ENCODE assay signal across 11 cellular contexts in genomic region chr21:38852708-38853107, GRCh38. TPM values are rescaled to one million over a fixed set of nuclear protein-coding genes. Genes with fewer than 3 reads are reported as not detected.
A peak's percentile ranks its signal among the peaks of the same experiment; 100 is the strongest.
DNase-seq lines count a peak whose midpoint lies in the region; ATAC-seq and TF ChIP-seq lines count a peak whose summit lies in the region.
"Had no signal": no experiment of that assay in that cellular context is flagged by ENCODE, and none has a peak within 500 bp of the region (broad histone marks: within the 10 kb centered on the region; RNA-seq: fewer than 3 reads in every experiment).

No MANE protein-coding gene starts in this region.

- intact Hi-C loops in activated CD4-positive, alpha-beta memory T cell treated with anti-CD3 and anti-CD28 coated beads for 36 hours (cut with micrococcal nuclease), result no loop called here

- H3K4me2 ChIP-seq in BLaER1 treated with 17β-estradiol and CSF1 and Interleukin-3, amounts not matched to agents 10 nM and 100 nM, result peak overlapping the region in 9 of 11 experiments; percentile 63 to 87 (median 75); a peak in 15 of 22 replicates
- H3K4me2 ChIP-seq in OCI-LY1 (ENCODE audit: low read length), result no peak overlapping the region

- TF ChIP-seq CTCF in OCI-LY1 (IDR thresholded peaks at IDR 0.05; ENCODE audit: low read length), result no peak

- no peaks in the 10 kb centered on the region for H3K79me2 ChIP-seq in OCI-LY1 (ENCODE audit: insufficient read depth, low read length)

- no peak overlapping the region for H3K4me3 ChIP-seq in BLaER1 treated with 17β-estradiol and CSF1 and Interleukin-3, amounts not matched to agents 10 nM and 100 nM
- no peak overlapping the region for H3K4me3 ChIP-seq in OCI-LY1 (ENCODE audit: low read depth, low read length, poor library complexity, severe bottlenecking)

- no peaks in the 10 kb centered on the region for H3K36me3 ChIP-seq in BLaER1 treated with 17β-estradiol and CSF1 and Interleukin-3, amounts not matched to agents 10 nM and 100 nM
- no peaks in the 10 kb centered on the region for H3K36me3 ChIP-seq in OCI-LY1 (ENCODE audit: insufficient read depth, low read length)

- CTCF ChIA-PET in activated CD4-positive, alpha-beta memory T cell treated with anti-CD3 and anti-CD28 coated beads for 36 hours (lab: Charles Lee), result no interaction called here

- peak; percentile 9 for DNase-seq in ecto neural progenitor cell (ENCODE audit: low spot score)
- peak; percentile 12 for DNase-seq in left lobe of liver (ENCODE audit: low spot score)
- DNase-seq in activated CD4-positive, alpha-beta memory T cell treated with anti-CD3 and anti-CD28 coated beads for 36 hours, result no peak
- DNase-seq in pons (ENCODE audit: low spot score), result no peak
- DNase-seq in DMS53 treated with DMSO at 0.1 percent for 48 hours (lab: John Stamatoyannopoulos, UW; ENCODE audit: unreplicated experiment), result no peak
- DNase-seq: CD4-positive, alpha-beta memory T cell; KG1; NCI-H1694 had no signal

- no peaks in the 10 kb centered on the region for H3K9me3 Mint-ChIP-seq in activated CD4-positive, alpha-beta memory T cell treated with anti-CD3 and anti-CD28 coated beads for 36 hours

- no peak overlapping the region for H3K27ac Mint-ChIP-seq in activated CD4-positive, alpha-beta memory T cell treated with anti-CD3 and anti-CD28 coated beads for 36 hours
- H3K27ac Mint-ChIP-seq: CD4-positive, alpha-beta memory T cell had no signal

- H4K20me1 ChIP-seq in BLaER1 treated with 17β-estradiol and CSF1 and Interleukin-3, amounts not matched to agents 10 nM and 100 nM, result no peaks in the 10 kb centered on the region
- H4K20me1 ChIP-seq in OCI-LY1 (ENCODE audit: insufficient read depth, low read length), result no peaks in the 10 kb centered on the region

- H3K9ac ChIP-seq in BLaER1 treated with 17β-estradiol and CSF1 and Interleukin-3, amounts not matched to agents 10 nM and 100 nM, result peak overlapping the region in 5 of 11 experiments; percentile 4 to 64 (median 54); a peak in 6 of 22 replicates
- H3K9ac ChIP-seq in OCI-LY1 (ENCODE audit: low read length), result no peak overlapping the region

- peaks cover 12% of the 10 kb centered on the region for H3K27me3 Mint-ChIP-seq in activated CD4-positive, alpha-beta memory T cell treated with anti-CD3 and anti-CD28 coated beads for 36 hours

- H2AFZ ChIP-seq in OCI-LY1 (ENCODE audit: low read length), result no peak overlapping the region

- POLR2A ChIA-PET in activated CD4-positive, alpha-beta memory T cell treated with anti-CD3 and anti-CD28 coated beads for 36 hours (lab: Charles Lee), result interaction anchor here (0.6 kb wide), 1 partner anchor 213 kb away, joined by 4 read pairs; no protein-coding TSS in a partner anchor

- no peaks in the 10 kb centered on the region for H3F3A ChIP-seq in OCI-LY1 (ENCODE audit: insufficient read depth, low read length)

- H3K9me2 ChIP-seq in OCI-LY1 (ENCODE audit: low read depth, low read length), result no peaks in the 10 kb centered on the region

- H3K27ac ChIP-seq in BLaER1 treated with 17β-estradiol and CSF1 and Interleukin-3, amounts not matched to agents 10 nM and 100 nM, result peak overlapping the region in 8 of 11 experiments; percentile 35 to 94 (median 74); a peak in 16 of 22 replicates
- peak overlapping the region; percentile 28 for H3K27ac ChIP-seq in OCI-LY1 (ENCODE audit: low read depth, low read length, poor library complexity, severe bottlenecking)

- no peak for ATAC-seq in left lobe of liver
- no peak for ATAC-seq in activated CD4-positive, CD25-positive, alpha-beta regulatory T cell treated with anti-CD3 and anti-CD28 coated beads, Interleukin-2, amount 50 U/mL, for 24 hours

- peaks cover 17 to 55% (median 49%) of the 10 kb centered on the region in 10 experiments for H3K4me1 ChIP-seq in BLaER1 treated with 17β-estradiol and CSF1 and Interleukin-3, amounts not matched to agents 10 nM and 100 nM
- peaks cover 53% of the 10 kb centered on the region for H3K4me1 ChIP-seq in OCI-LY1 (ENCODE audit: insufficient read depth, low read length, severe bottlenecking)

- H3K4me1 Mint-ChIP-seq in activated CD4-positive, alpha-beta memory T cell treated with anti-CD3 and anti-CD28 coated beads for 36 hours (ENCODE audit: low read depth), result no peaks in the 10 kb centered on the region
- H3K4me1 Mint-ChIP-seq: CD4-positive, alpha-beta memory T cell had no signal

- no peaks in the 10 kb centered on the region for H3K36me3 Mint-ChIP-seq in activated CD4-positive, alpha-beta memory T cell treated with anti-CD3 and anti-CD28 coated beads for 36 hours
- H3K36me3 Mint-ChIP-seq: CD4-positive, alpha-beta memory T cell had no signal

- H3K9me3 ChIP-seq in BLaER1 treated with 17β-estradiol and CSF1 and Interleukin-3, amounts not matched to agents 10 nM and 100 nM (replicated peaks in 1 of 11), result peaks cover 0 to 23% (median 14%) of the 10 kb centered on the region in 11 experiments; a peak in 16 of 22 replicates
- H3K9me3 ChIP-seq in OCI-LY1 (ENCODE audit: low read length), result no peaks in the 10 kb centered on the region

- H3K27me3 ChIP-seq in BLaER1 treated with 17β-estradiol and CSF1 and Interleukin-3, amounts not matched to agents 10 nM and 100 nM, result no peaks in the 10 kb centered on the region
- H3K27me3 ChIP-seq in OCI-LY1 (ENCODE audit: insufficient read depth, low read length), result no peaks in the 10 kb centered on the region

- no peak overlapping the region for H3K4me3 Mint-ChIP-seq in activated CD4-positive, alpha-beta memory T cell treated with anti-CD3 and anti-CD28 coated beads for 36 hours
- H3K4me3 Mint-ChIP-seq: CD4-positive, alpha-beta memory T cell had no signal

RNA-seq across cellular contexts. Expression of gene ETS2, which starts 47.0 kb away (rescaled TPM):
- total RNA-seq in left lobe of liver, result 40.9 TPM
- total RNA-seq in activated CD4-positive, alpha-beta memory T cell treated with anti-CD3 and anti-CD28 coated beads for 36 hours, result 10 to 100 TPM; 22.1 to 25.0 TPM

Comparison
In these comparisons a context has a peak if more than half of its experiments do, and no peak if none do; other contexts are left out.
1. DNase-seq: peak in ecto neural progenitor cell (single experiment) and left lobe of liver (single experiment); none in activated CD4-positive, alpha-beta memory T cell treated with anti-CD3 and anti-CD28 coated beads for 36 hours (single experiment), pons (single experiment) and DMS53 treated with DMSO at 0.1 percent for 48 hours (single experiment).